Comparison of ENCODE assay signal across 7 cellular contexts in genomic region chr9:121286973-121287721, GRCh38. TPM values are rescaled to one million over a fixed set of nuclear protein-coding genes. Genes with fewer than 3 reads are reported as not detected.
DNase-seq lines count a peak whose midpoint lies in the region; ATAC-seq and TF ChIP-seq lines count a peak whose summit lies in the region.

No MANE protein-coding gene starts in this region.

- H3K27ac ChIP-seq in adrenal gland (peak overlapping the region; percentile 91 to 99 (median 97)), left ventricle myocardium inferior (replicated peaks) (peak overlapping the region; percentile 98)

- peaks cover 70 to 81% of the 10 kb centered on the region in 2 donors for H3K4me1 ChIP-seq in adrenal gland (replicated peaks in 1 of 2)
- H3K4me1 ChIP-seq in left ventricle myocardium inferior: peaks cover 95% of the 10 kb centered on the region

- TF ChIP-seq CTCF in NB4 (IDR thresholded peaks at IDR 0.05; ENCODE audit: low read depth, low read length): no peak
- TF ChIP-seq CTCF in adrenal gland (IDR thresholded peaks at IDR 0.05): peak in 2 of 6 experiments; percentile 3 to 14
- TF ChIP-seq CTCF in left ventricle myocardium inferior (IDR thresholded peaks at IDR 0.05; ENCODE audit: borderline replicate concordance): peak; percentile 46

- TF ChIP-seq POLR2A in NB4 (IDR thresholded peaks at IDR 0.05; ENCODE audit: extremely low read depth, insufficient read length) (no peak), adrenal gland (IDR thresholded peaks at IDR 0.05) (peak in 1 of 2 donors; percentile 44)

- ATAC-seq in HG03045 (IDR thresholded peaks at IDR 0.05; ENCODE audit: unreplicated experiment): no peak

- WGBS in adrenal gland, 4 donors: 8 to 10% (median 9%) methylated on average over 12 to 13 of the region's 13 CpGs

- no peaks in the 10 kb centered on the region for H3K9me3 ChIP-seq in adrenal gland (replicated peaks in 1 of 3)
- no peaks in the 10 kb centered on the region for H3K9me3 ChIP-seq in left ventricle myocardium inferior (replicated peaks)

- DNase-seq in GDM1 (lab: John Stamatoyannopoulos, UW) (peak; percentile 74), NB4 (ENCODE audit: low read depth) (peak; percentile 91), adrenal gland (peak; percentile 81 to 93 (median 87)), left ventricle myocardium inferior (peak; percentile 87), posterior vena cava (ENCODE audit: low spot score) (peak; percentile 94), NAMALWA (ENCODE audit: low spot score) (no peak)

- H3K36me3 ChIP-seq in adrenal gland (replicated peaks in 1 of 2): no peaks in the 10 kb centered on the region
- H3K36me3 ChIP-seq in left ventricle myocardium inferior: no peaks in the 10 kb centered on the region

- intact Hi-C loops in adrenal gland (cut with DNase I) (no loop called here), left ventricle myocardium inferior (cut with micrococcal nuclease) (no loop called here), posterior vena cava (cut with DNase I) (loop anchor here in 1 of 2 donors (10.0 kb wide), 1 partner anchor 78 kb away; no protein-coding TSS in a partner anchor)

- H3K4me3 ChIP-seq in NB4 (ENCODE audit: low read depth, low read length) (no peak overlapping the region), adrenal gland (no peak overlapping the region), left ventricle myocardium inferior (peak overlapping the region; percentile 62)

- H3K27me3 ChIP-seq in adrenal gland: no peaks in the 10 kb centered on the region
- no peaks in the 10 kb centered on the region for H3K27me3 ChIP-seq in left ventricle myocardium inferior (ENCODE audit: low read depth)

RNA-seq across cellular contexts. Expression of gene GSN, which starts 19.2 kb away (rescaled TPM):
- 100 to 1,000 TPM; 152 to 735 (median 374) TPM for total RNA-seq in adrenal gland
- polyA plus RNA-seq in adrenal gland: 100 to 1,000 TPM in 2 of 3 donors, 10 to 100 TPM in 1; 78.5 to 432 (median 180) TPM
- 758 TPM for total RNA-seq in left ventricle myocardium inferior
- 1,000 to 10,000 TPM in 1 of 2 donors, 100 to 1,000 TPM in 1; 590 to 1,544 TPM for total RNA-seq in posterior vena cava
